ENCODE assay signal across 24 cellular contexts in genomic region chr16:35732046-35732810, GRCh38.
DNase-seq lines count a peak whose midpoint lies in the region; ATAC-seq, FAIRE-seq and TF ChIP-seq lines count a peak whose summit lies in the region.
"Had no signal": no experiment of that assay in that cellular context is flagged by ENCODE, and none has a peak within 500 bp of the region (broad histone marks: within the 10 kb centered on the region; RNA-seq: fewer than 3 reads in every experiment).

No MANE protein-coding gene starts in this region.

- FAIRE-seq in urothelium cell line (lab: Jason Lieb, UNC) = no peak
- FAIRE-seq: A549, D721Med, GM12892, H1 had no signal

- H3K27me3 ChIP-seq in right atrium auricular region (no peaks in the 10 kb centered on the region), heart left ventricle (no peaks in the 10 kb centered on the region), esophagus muscularis mucosa (no peaks in the 10 kb centered on the region)
- H3K27me3 ChIP-seq: BE2C; BLaER1 treated with 17β-estradiol and CSF1 and Interleukin-3, amounts not matched to agents 10 nM and 100 nM had no signal

- no peak for TF ChIP-seq EP300 in esophagus muscularis mucosa (IDR thresholded peaks at IDR 0.05)

- H3K4me3 ChIP-seq in right atrium auricular region (no peak overlapping the region), heart left ventricle (no peak overlapping the region), esophagus muscularis mucosa (no peak overlapping the region)
- H3K4me3 ChIP-seq: A549; BLaER1 treated with 17β-estradiol and CSF1 and Interleukin-3, amounts not matched to agents 10 nM and 100 nM had no signal

- peak; percentile 36 for DNase-seq in right atrium auricular region (ENCODE audit: low spot score)
- no peak for DNase-seq in heart left ventricle
- peak; percentile 68 for DNase-seq in esophagus muscularis mucosa (ENCODE audit: extremely low spot score)
- peak; percentile 28 for DNase-seq in urothelium cell line (ENCODE audit: low spot score)
- no peak for DNase-seq in NCI-H82 treated with DMSO at 0.1 percent for 48 hours (lab: John Stamatoyannopoulos, UW; ENCODE audit: unreplicated experiment)
- no peak for DNase-seq in NCI-H2171 treated with DMSO at 0.1 percent for 48 hours (lab: John Stamatoyannopoulos, UW)
- DNase-seq: 8988T; ACHN; AML-193; BE2C; CD4-positive, alpha-beta T cell; CD8-positive, alpha-beta memory T cell; DMS 273 treated with DMSO at 0.1 percent for 48 hours; DMS53; DMS79 treated with DMSO at 0.1 percent for 48 hours; GF-D8; H7; HCEC 1CT had no signal

- ATAC-seq in heart left ventricle = no peak
- ATAC-seq in HG03108 (IDR thresholded peaks at IDR 0.05; ENCODE audit: unreplicated experiment) = no peak
- ATAC-seq: A549 had no signal

- H3K9me3 ChIP-seq in right atrium auricular region = no peaks in the 10 kb centered on the region
- peaks cover 0 to 21% (median 0%) of the 10 kb centered on the region in 12 donors for H3K9me3 ChIP-seq in heart left ventricle
- peaks cover 0 to 26% (median 5%) of the 10 kb centered on the region in 4 donors for H3K9me3 ChIP-seq in esophagus muscularis mucosa
- H3K9me3 ChIP-seq: A549, BE2C had no signal

- no peak for TF ChIP-seq POLR2A in heart left ventricle (IDR thresholded peaks at IDR 0.05)
- no peak for TF ChIP-seq POLR2A in esophagus muscularis mucosa (IDR thresholded peaks at IDR 0.05; ENCODE audit: low read depth)

- WGBS in heart left ventricle, 4 donors = 64 to 70% (median 67%) methylated on average over 12 to 15 of the region's 15 CpGs
- WGBS in esophagus muscularis mucosa = 71% methylated on average over 13 of the region's 15 CpGs

- no peaks in the 10 kb centered on the region for H3K36me3 ChIP-seq in right atrium auricular region
- H3K36me3 ChIP-seq in heart left ventricle = no peaks in the 10 kb centered on the region
- H3K36me3 ChIP-seq in esophagus muscularis mucosa = no peaks in the 10 kb centered on the region
- H3K36me3 ChIP-seq: BE2C; BLaER1 treated with 17β-estradiol and CSF1 and Interleukin-3, amounts not matched to agents 10 nM and 100 nM had no signal

- H3K27ac ChIP-seq in right atrium auricular region = no peak overlapping the region
- H3K27ac ChIP-seq in heart left ventricle = no peak overlapping the region
- H3K27ac ChIP-seq in esophagus muscularis mucosa (replicated peaks in 1 of 4) = no peak overlapping the region
- H3K27ac ChIP-seq: A549; BLaER1 treated with 17β-estradiol and CSF1 and Interleukin-3, amounts not matched to agents 10 nM and 100 nM had no signal

- TF ChIP-seq CTCF in right atrium auricular region (IDR thresholded peaks at IDR 0.05) = no peak
- no peak for TF ChIP-seq CTCF in heart left ventricle (IDR thresholded peaks at IDR 0.05)
- no peak for TF ChIP-seq CTCF in esophagus muscularis mucosa (IDR thresholded peaks at IDR 0.05)

- H3K4me1 ChIP-seq in right atrium auricular region (no peaks in the 10 kb centered on the region), heart left ventricle (peaks cover 0 to 5% (median 0%) of the 10 kb centered on the region in 12 donors), esophagus muscularis mucosa (no peaks in the 10 kb centered on the region)
- H3K4me1 ChIP-seq: A549; BE2C; BLaER1 treated with 17β-estradiol and CSF1 and Interleukin-3, amounts not matched to agents 10 nM and 100 nM had no signal

- intact Hi-C loops in heart left ventricle (cut with DNase I) (loop anchor here in 2 of 10 donors (10.0 kb wide), 2 partner anchors 57 to 367 kb away; no protein-coding TSS in a partner anchor), esophagus muscularis mucosa (cut with DNase I) (no loop called here)

Comparison
In these comparisons a context has a peak if more than half of its experiments do, and no peak if none do; other contexts are left out.
1. DNase-seq: peak in right atrium auricular region (single experiment), esophagus muscularis mucosa (single experiment) and urothelium cell line (single experiment); none in heart left ventricle (0 of 5), NCI-H82 treated with DMSO at 0.1 percent for 48 hours (single experiment) and NCI-H2171 treated with DMSO at 0.1 percent for 48 hours (single experiment).